8 cellular contexts compared by ENCODE assay signal in genomic region chr13:98476538-98476966, GRCh38.
DNase-seq lines count a peak whose midpoint lies in the region; ATAC-seq lines count a peak whose summit lies in the region.

No MANE protein-coding gene starts in this region.

- peak; percentile 96 for DNase-seq in Daoy (ENCODE audit: low read depth)
- DNase-seq in Jurkat, Clone E6-1 (ENCODE audit: low read depth, low spot score): peak; percentile 90
- DNase-seq in activated CD4-positive, alpha-beta T cell treated with anti-CD3 and anti-CD28 coated beads, Interleukin-2, amount 10 ng/mL, durations not matched to agents 24 days and 14 days: peak; percentile 96
- peak; percentile 36 for DNase-seq in effector CD8-positive, alpha-beta T cell (lab: John Stamatoyannopoulos, UW)
- peak; percentile 95 for DNase-seq in natural killer cell treated with Interleukin-12 subunit alpha and Interleukin-12 subunit beta and Interleukin-15 and Interleukin-18, amount 100 ng/mL, for 72 hours (ENCODE audit: low spot score)
- no peak for DNase-seq in NCI-H2171 treated with DMSO at 0.1 percent for 48 hours (lab: John Stamatoyannopoulos, UW)

- intact Hi-C loops in activated CD4-positive, alpha-beta T cell treated with anti-CD3 and anti-CD28 coated beads, Interleukin-2, amount 10 ng/mL, durations not matched to agents 24 days and 14 days (cut with micrococcal nuclease): loop anchor here (1.0 to 2.0 kb wide), 6 partner anchors 39 to 1044 kb away; no protein-coding TSS in a partner anchor

- H3K4me1 Mint-ChIP-seq in activated CD4-positive, alpha-beta T cell treated with anti-CD3 and anti-CD28 coated beads, Interleukin-2, amount 10 ng/mL, durations not matched to agents 24 days and 14 days: peaks cover 61% of the 10 kb centered on the region
- peaks cover 55 to 66% of the 10 kb centered on the region in 2 donors for H3K4me1 Mint-ChIP-seq in natural killer cell treated with Interleukin-12 subunit alpha and Interleukin-12 subunit beta and Interleukin-15 and Interleukin-18, amount 100 ng/mL, for 72 hours (ENCODE audit: low read depth in 2 of 2)

- no peaks in the 10 kb centered on the region for H3K27me3 ChIP-seq in thymus (ENCODE audit: control insufficient read depth, insufficient read depth)

- H3K36me3 Mint-ChIP-seq in activated CD4-positive, alpha-beta T cell treated with anti-CD3 and anti-CD28 coated beads, Interleukin-2, amount 10 ng/mL, durations not matched to agents 24 days and 14 days (ENCODE audit: low read depth): peaks cover 55% of the 10 kb centered on the region
- peaks cover 19% of the 10 kb centered on the region for H3K36me3 Mint-ChIP-seq in natural killer cell treated with Interleukin-12 subunit alpha and Interleukin-12 subunit beta and Interleukin-15 and Interleukin-18, amount 100 ng/mL, for 72 hours

- H3K4me3 ChIP-seq in Jurkat, Clone E6-1 (ENCODE audit: low read length): peak overlapping the region; percentile 42
- peak overlapping the region; percentile 19 for H3K4me3 ChIP-seq in thymus (ENCODE audit: low read length)

- H3K9me3 ChIP-seq in thymus (ENCODE audit: control insufficient read depth): no peaks in the 10 kb centered on the region

- H3K27ac Mint-ChIP-seq in activated CD4-positive, alpha-beta T cell treated with anti-CD3 and anti-CD28 coated beads, Interleukin-2, amount 10 ng/mL, durations not matched to agents 24 days and 14 days: peak overlapping the region; percentile 96
- H3K27ac Mint-ChIP-seq in natural killer cell treated with Interleukin-12 subunit alpha and Interleukin-12 subunit beta and Interleukin-15 and Interleukin-18, amount 100 ng/mL, for 72 hours: peak overlapping the region; percentile 77 to 88

- H3K36me3 ChIP-seq in thymus (ENCODE audit: control insufficient read depth, insufficient read depth): peaks cover 39% of the 10 kb centered on the region

- peak overlapping the region; percentile 79 for H3K4me3 Mint-ChIP-seq in activated CD4-positive, alpha-beta T cell treated with anti-CD3 and anti-CD28 coated beads, Interleukin-2, amount 10 ng/mL, durations not matched to agents 24 days and 14 days
- peak overlapping the region; percentile 81 for H3K4me3 Mint-ChIP-seq in natural killer cell treated with Interleukin-12 subunit alpha and Interleukin-12 subunit beta and Interleukin-15 and Interleukin-18, amount 100 ng/mL, for 72 hours

- peak; percentile 94 for ATAC-seq in GM21717 (IDR thresholded peaks at IDR 0.05; ENCODE audit: unreplicated experiment)
- ATAC-seq in natural killer cell treated with Interleukin-12 subunit alpha and Interleukin-12 subunit beta and Interleukin-15 and Interleukin-18, amount 100 ng/mL, for 72 hours: peak; percentile 96 to 98

- H3K4me1 ChIP-seq in thymus (ENCODE audit: control insufficient read depth, insufficient read depth, low read length): peaks cover 22% of the 10 kb centered on the region

- 20% methylated on average over 13 of the region's 13 CpGs for WGBS in thymus

- H3K27ac ChIP-seq in thymus (ENCODE audit: low read depth): peak overlapping the region; percentile 81

- peaks cover 8% of the 10 kb centered on the region for H3K9me3 Mint-ChIP-seq in activated CD4-positive, alpha-beta T cell treated with anti-CD3 and anti-CD28 coated beads, Interleukin-2, amount 10 ng/mL, durations not matched to agents 24 days and 14 days
- H3K9me3 Mint-ChIP-seq in natural killer cell treated with Interleukin-12 subunit alpha and Interleukin-12 subunit beta and Interleukin-15 and Interleukin-18, amount 100 ng/mL, for 72 hours: no peaks in the 10 kb centered on the region

- no peaks in the 10 kb centered on the region for H3K27me3 Mint-ChIP-seq in activated CD4-positive, alpha-beta T cell treated with anti-CD3 and anti-CD28 coated beads, Interleukin-2, amount 10 ng/mL, durations not matched to agents 24 days and 14 days
- H3K27me3 Mint-ChIP-seq in natural killer cell treated with Interleukin-12 subunit alpha and Interleukin-12 subunit beta and Interleukin-15 and Interleukin-18, amount 100 ng/mL, for 72 hours: no peaks in the 10 kb centered on the region
